Comparison of ENCODE assay signal across 11 cellular contexts in genomic region chr11:116510886-116511650, GRCh38.
"Had no signal": no experiment of that assay in that cellular context is flagged by ENCODE, and none has a peak within 500 bp of the region (broad histone marks: within the 10 kb centered on the region; RNA-seq: fewer than 3 reads in every experiment).

No MANE protein-coding gene starts in this region.

- H3K4me3 ChIP-seq: esophagus squamous epithelium, sigmoid colon, spleen had no signal

- H3K27ac ChIP-seq: esophagus squamous epithelium, sigmoid colon, spleen had no signal

- DNase-seq: activated CD4-positive, alpha-beta T cell treated with anti-CD3 and anti-CD28 coated beads, Interleukin-2, amount 50 U/mL, for 1 hour; activated gamma-delta T cell treated with Interleukin-2 at 50 U/mL for 16 hours; dermis blood vessel endothelial cell; effector memory CD4-positive, alpha-beta T cell; esophagus squamous epithelium; left cardiac atrium; natural killer cell; sigmoid colon; spleen; stimulated activated naive B cell treated with anti-CD40 and anti-IgM and Interleukin-4, amounts not matched to agents 10 μg/mL and 1 μg/mL and 100 μg/mL, for 72 hours had no signal

- H3K9me3 ChIP-seq: esophagus squamous epithelium, sigmoid colon, spleen had no signal

- H3K36me3 ChIP-seq: esophagus squamous epithelium, sigmoid colon, spleen had no signal

- ATAC-seq: activated CD4-positive, CD25-positive, alpha-beta regulatory T cell treated with anti-CD3 and anti-CD28 coated beads, Interleukin-2, amount 50 U/mL, for 24 hours; left cardiac atrium; natural killer cell; stimulated activated naive B cell treated with anti-CD40 and anti-IgM and Interleukin-4, amounts not matched to agents 10 μg/mL and 1 μg/mL and 100 μg/mL, for 72 hours had no signal

- H3K4me1 ChIP-seq: esophagus squamous epithelium, spleen had no signal

- H3K27me3 ChIP-seq: sigmoid colon had no signal
